ENCODE assay signal across 14 cellular contexts in the genomic region with DNA sequence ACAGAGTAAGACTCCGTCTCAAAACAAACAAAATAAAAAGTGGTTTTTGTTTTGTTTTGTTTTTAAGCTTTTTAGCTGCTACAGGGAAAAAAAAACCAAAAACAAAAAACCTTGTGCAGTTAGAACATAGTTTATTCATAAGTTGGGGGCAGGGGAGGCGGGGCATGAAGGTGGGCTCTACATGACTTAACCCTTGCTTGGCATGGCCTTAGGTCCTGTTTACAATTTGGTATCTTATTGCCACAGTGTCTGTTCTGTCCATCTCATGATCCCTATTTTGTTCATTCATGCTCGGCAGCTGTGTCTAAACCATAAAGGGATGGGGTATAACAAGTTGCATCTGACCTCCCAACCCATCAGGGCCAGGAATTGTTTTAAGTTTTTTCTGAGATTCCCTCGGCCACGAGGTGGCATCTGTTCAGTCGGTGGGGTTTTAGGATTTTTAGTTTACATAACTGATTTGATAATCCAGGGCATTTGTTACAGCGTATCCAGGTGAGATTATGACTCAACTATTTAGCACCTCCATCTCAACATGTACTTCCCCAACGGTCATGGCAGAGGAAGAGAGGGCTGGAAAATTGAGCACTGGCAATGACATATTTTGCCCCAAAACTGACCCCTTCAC. TPM values are rescaled to one million over a fixed set of nuclear protein-coding genes. Genes with fewer than 3 reads are reported as not detected.
A peak's percentile ranks its signal among the peaks of the same experiment; 100 is the strongest.
DNase-seq lines count a peak whose midpoint lies in the region; ATAC-seq and TF ChIP-seq lines count a peak whose summit lies in the region.
"Had no signal": no experiment of that assay in that cellular context is flagged by ENCODE, and none has a peak within 500 bp of the region (broad histone marks: within the 10 kb centered on the region; RNA-seq: fewer than 3 reads in every experiment).

No MANE protein-coding gene starts in this region.

- ATAC-seq in RWPE2 (ENCODE audit: low read depth) (no peak), foreskin keratinocyte (peak; percentile 28), aorta (ENCODE audit: low FRiP score) (no peak), HG03045 (IDR thresholded peaks at IDR 0.05; ENCODE audit: unreplicated experiment) (no peak)
- ATAC-seq in stimulated activated naive CD8-positive, alpha-beta T cell treated with anti-CD3 and anti-CD28 coated beads, Interleukin-15, Interleukin-2, amounts not matched to agents 100 U/mL and 50 U/mL, for 24 hours: no peak

- DNase-seq in AG09309 (ENCODE audit: low read depth): no peak
- no peak for DNase-seq in GM10266 (ENCODE audit: extremely low spot score)
- no peak for DNase-seq in RWPE2 (ENCODE audit: low spot score)
- no peak for DNase-seq in foreskin keratinocyte
- DNase-seq in aorta: no peak
- no peak for DNase-seq in NCI-H1436 (lab: John Stamatoyannopoulos, UW)
- no peak for DNase-seq in stimulated activated naive CD8-positive, alpha-beta T cell treated with anti-CD3 and anti-CD28 coated beads, Interleukin-15, Interleukin-2, amounts not matched to agents 100 U/mL and 50 U/mL, for 24 hours
- DNase-seq: activated CD4-positive, alpha-beta T cell treated with anti-CD3 and anti-CD28 coated beads, Interleukin-2, amount 10 ng/mL, durations not matched to agents 24 days and 14 days; T-helper 1 cell had no signal

- H3K4me1 ChIP-seq in RWPE2 (ENCODE audit: insufficient read depth, poor library complexity, severe bottlenecking): no peaks in the 10 kb centered on the region
- H3K4me1 ChIP-seq in foreskin keratinocyte: peaks cover 5% of the 10 kb centered on the region
- H3K4me1 ChIP-seq in aorta (ENCODE audit: control insufficient read depth in 1 of 2, insufficient read depth in 2 of 2, low read length in 2 of 2): no peaks in the 10 kb centered on the region
- H3K4me1 ChIP-seq: prostate gland had no signal

- H3K27ac ChIP-seq in RWPE2 (ENCODE audit: poor library complexity, severe bottlenecking): no peak overlapping the region
- H3K27ac ChIP-seq in foreskin keratinocyte: no peak overlapping the region
- H3K27ac ChIP-seq in aorta (ENCODE audit: low read depth in 1 of 2, low read length in 2 of 2): no peak overlapping the region
- H3K27ac ChIP-seq: epithelial cell of prostate, prostate gland had no signal

- H3K4me3 ChIP-seq in AG09309 (ENCODE audit: control insufficient read depth, low read depth, low read length) (no peak overlapping the region), RWPE2 (ENCODE audit: severe bottlenecking) (no peak overlapping the region), aorta (ENCODE audit: low read length in 2 of 2) (no peak overlapping the region)
- H3K4me3 ChIP-seq: prostate gland had no signal

- H3K36me3 ChIP-seq in RWPE2 (ENCODE audit: low read depth) (peaks cover 9% of the 10 kb centered on the region; the same call in 1 of the 2 replicates), aorta (ENCODE audit: control insufficient read depth in 1 of 2, insufficient read depth in 2 of 2, low read length in 1 of 2) (peaks cover 0 to 4% of the 10 kb centered on the region in 2 donors)

- intact Hi-C loops in aorta (cut with DNase I): no loop called here

- H3K27me3 ChIP-seq in RWPE2 (ENCODE audit: insufficient read depth, poor library complexity, severe bottlenecking): no peaks in the 10 kb centered on the region
- H3K27me3 ChIP-seq in foreskin keratinocyte: no peaks in the 10 kb centered on the region
- H3K27me3 ChIP-seq in aorta (ENCODE audit: control insufficient read depth in 1 of 2, insufficient read depth in 2 of 2, low read length in 1 of 2): no peaks in the 10 kb centered on the region

- TF ChIP-seq CTCF in AG09309 (IDR thresholded peaks at IDR 0.05; ENCODE audit: control insufficient read depth, insufficient read depth, low read depth, low read length, missing control alignments) (peak; percentile 43), GM10266 (IDR thresholded peaks at IDR 0.05; ENCODE audit: control insufficient read depth, insufficient read depth, low read depth, missing control alignments) (peak; percentile 7), RWPE2 (IDR thresholded peaks at IDR 0.05; ENCODE audit: poor library complexity, severe bottlenecking) (peak; percentile 27), foreskin keratinocyte (conservative IDR thresholded peaks at IDR 0.05) (peak; percentile 61)

- H3K9me3 ChIP-seq in RWPE2 (ENCODE audit: severe bottlenecking): no peaks in the 10 kb centered on the region
- H3K9me3 ChIP-seq in aorta (ENCODE audit: control insufficient read depth, low read length): no peaks in the 10 kb centered on the region
- H3K9me3 ChIP-seq: prostate gland had no signal

- 70 to 75% methylated on average over 8 of the region's 8 CpGs for WGBS in aorta, 2 donors

RNA-seq across cellular contexts. Expression of a gene that starts 6.9 kb away (rescaled TPM):
- total RNA-seq in foreskin keratinocyte (10.8 and 11.8 TPM in 2 replicates), aorta (10 to 100 TPM; 15.7 to 16.7 TPM)
- polyA plus RNA-seq in foreskin keratinocyte (5.9 TPM in 2 replicates), aorta (10 to 100 TPM in 1 of 2 donors, 1 to 10 TPM in 1; 3.3 to 10.8 TPM)

RNA-seq across cellular contexts. Expression of a gene that starts 13.0 kb away (rescaled TPM):
- total RNA-seq in foreskin keratinocyte: 0.42 and 0.65 TPM in 2 replicates
- polyA plus RNA-seq in foreskin keratinocyte: 0.36 and 0.46 TPM in 2 replicates
- total RNA-seq in aorta: not detected
- polyA plus RNA-seq in aorta: 1 to 10 TPM in 1 of 2 donors, under 1 TPM in 1; 0.28 to 3.9 TPM
- total RNA-seq: activated CD4-positive, alpha-beta T cell treated with anti-CD3 and anti-CD28 coated beads, Interleukin-2, amount 10 ng/mL, durations not matched to agents 24 days and 14 days; cardiac septum; M059J had no signal

RNA-seq across cellular contexts. Expression of a gene that starts 53.3 kb away (rescaled TPM):
- total RNA-seq in foreskin keratinocyte: 35.4 and 38.3 TPM in 2 replicates
- 56.4 and 60.0 TPM in 2 replicates for polyA plus RNA-seq in foreskin keratinocyte
- total RNA-seq in aorta: 10 to 100 TPM; 53.5 to 57.6 TPM
- 100 to 1,000 TPM in 1 of 2 donors, 10 to 100 TPM in 1; 80.1 to 113 TPM for polyA plus RNA-seq in aorta

RNA-seq across cellular contexts. Expression of a gene that starts 59.9 kb away (rescaled TPM):
- total RNA-seq in foreskin keratinocyte (0.07 and 0.11 TPM in 2 replicates), aorta (1 to 10 TPM in 1 of 2 donors, under 1 TPM in 1; 0.39 to 2.4 TPM)
- polyA plus RNA-seq in foreskin keratinocyte (0.11 and 0.22 TPM in 2 replicates), aorta (1 to 10 TPM in 1 of 2 donors, not detected in 1; 1.2 TPM)
- total RNA-seq: M059J had no signal

Comparison
In these comparisons a context has a peak if more than half of its experiments do, and no peak if none do; other contexts are left out.
1. CTCF ChIP-seq: peak in every context shown above with its lines; median percentile 61 in foreskin keratinocyte; 43 in AG09309; 27 in RWPE2; 7 in GM10266.